9 cellular contexts compared by ENCODE assay signal in the genomic region with DNA sequence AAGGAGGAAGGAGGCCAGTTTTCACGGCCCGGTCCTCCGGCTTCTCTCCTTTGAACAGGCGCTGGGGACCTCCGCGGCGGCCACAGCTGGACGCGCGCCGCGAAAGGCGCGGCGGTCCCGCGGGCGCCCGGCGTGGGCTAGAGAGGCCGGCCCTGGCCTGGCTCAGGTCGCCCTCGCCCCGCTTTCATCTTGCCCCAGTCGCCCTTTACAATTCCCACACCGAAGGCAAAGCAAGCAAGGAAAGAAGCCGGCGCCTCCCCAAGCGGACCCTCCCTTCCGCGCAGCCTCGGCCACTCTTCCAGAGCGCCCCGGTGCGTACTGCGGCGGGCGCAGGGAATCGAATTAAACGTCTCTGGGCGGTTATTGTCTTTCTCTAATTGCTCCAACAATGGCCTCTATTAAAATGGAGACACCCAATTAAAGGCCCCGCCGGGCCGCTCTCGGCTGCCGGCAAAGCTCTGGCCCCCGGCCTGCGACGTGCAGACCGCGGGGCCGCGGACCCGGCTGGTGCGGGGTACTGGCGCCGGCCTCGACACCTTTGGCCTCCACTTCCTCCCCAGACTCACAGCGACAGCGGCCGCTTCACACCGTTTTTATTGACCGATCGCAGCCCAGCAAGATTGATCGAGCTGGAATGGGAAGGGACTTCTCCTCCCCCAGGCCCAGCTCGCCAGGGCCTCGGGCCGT. TPM values are rescaled to one million over a fixed set of nuclear protein-coding genes. Genes with fewer than 3 reads are reported as not detected.
DNase-seq lines count a peak whose midpoint lies in the region; FAIRE-seq and TF ChIP-seq lines count a peak whose summit lies in the region.
"Had no signal": no experiment of that assay in that cellular context is flagged by ENCODE, and none has a peak within 500 bp of the region (broad histone marks: within the 10 kb centered on the region; RNA-seq: fewer than 3 reads in every experiment).

No MANE protein-coding gene starts in this region.

- H2AFZ ChIP-seq in parathyroid adenoma, result peak overlapping the region; percentile 41

- peaks cover 50% of the 10 kb centered on the region for H3K36me3 Mint-ChIP-seq in Calu3 (ENCODE audit: insufficient read depth, unreplicated experiment)

- H3K27ac ChIP-seq in esophagus squamous epithelium (no peak overlapping the region), parathyroid adenoma (peak overlapping the region; percentile 96)

- TF ChIP-seq CTCF in Calu3 (IDR thresholded peaks at IDR 0.05; ENCODE audit: unreplicated experiment), result no peak
- TF ChIP-seq CTCF in esophagus squamous epithelium (IDR thresholded peaks at IDR 0.05), result no peak
- TF ChIP-seq CTCF in parathyroid adenoma (IDR thresholded peaks at IDR 0.05), result no peak

- peak overlapping the region; percentile 96 for H3K4me2 ChIP-seq in parathyroid adenoma (ENCODE audit: low read length)

- H3K79me2 ChIP-seq in parathyroid adenoma, result peaks cover 11% of the 10 kb centered on the region

- no TSS peak for BruUV-seq in Calu3 (replicated peaks; lab: Mats Ljungman, UMichigan)

- no peak overlapping the region for H3K27ac Mint-ChIP-seq in Calu3 (ENCODE audit: unreplicated experiment)

- TF ChIP-seq POLR2A in esophagus squamous epithelium (IDR thresholded peaks at IDR 0.05), result no peak

- H3K9ac ChIP-seq in NT2/D1 (ENCODE audit: insufficient read length, low read depth) (peak overlapping the region; percentile 61), parathyroid adenoma (peak overlapping the region; percentile 93)

- WGBS in esophagus squamous epithelium, 2 donors, result 1 to 5% methylated on average over 4 to 24 of the region's 68 CpGs

- CTCF ChIA-PET in Calu3 (lab: Charles Lee), result interaction anchor here (0.6 to 0.9 kb wide), 2 partner anchors 363 to 573 kb away, joined by 3 read pairs; no protein-coding TSS in a partner anchor

- intact Hi-C loops in Calu3 (cut with micrococcal nuclease; ENCODE audit: unreplicated experiment) (loop anchor here (5.0 to 10.0 kb wide), 4 partner anchors 178 to 705 kb away; no protein-coding TSS in a partner anchor), esophagus squamous epithelium (cut with DNase I) (no loop called here)

- H3K27me3 Mint-ChIP-seq in Calu3 (ENCODE audit: unreplicated experiment), result peaks cover 56% of the 10 kb centered on the region

- DNase-seq in Calu3, result peak; percentile 36
- DNase-seq in NT2/D1 (ENCODE audit: low read depth, low spot score), result no peak
- no peak for DNase-seq in esophagus squamous epithelium (lab: John Stamatoyannopoulos, UW)
- DNase-seq in NCI-H82 (lab: John Stamatoyannopoulos, UW), result no peak
- DNase-seq in NCI-H510A (lab: John Stamatoyannopoulos, UW), result no peak
- DNase-seq in effector CD8-positive, alpha-beta T cell (lab: John Stamatoyannopoulos, UW), result no peak
- DNase-seq in HTR-8/SVneo (ENCODE audit: insufficient read length, low spot score), result no peak

- H3K36me3 ChIP-seq in NT2/D1 (ENCODE audit: insufficient read depth, insufficient read length, low read length), result no peaks in the 10 kb centered on the region
- no peaks in the 10 kb centered on the region for H3K36me3 ChIP-seq in esophagus squamous epithelium
- no peaks in the 10 kb centered on the region for H3K36me3 ChIP-seq in parathyroid adenoma (ENCODE audit: control insufficient read depth, insufficient read depth, low read length)

- peak overlapping the region; percentile 86 for H3K4me3 Mint-ChIP-seq in Calu3 (ENCODE audit: low read depth, unreplicated experiment)

- FAIRE-seq in HTR-8/SVneo (lab: Jason Lieb, UNC), result no peak
- FAIRE-seq: RCC 7860 had no signal

- H3K27me3 ChIP-seq in NT2/D1 (ENCODE audit: insufficient read depth, insufficient read length) (peaks cover 57% of the 10 kb centered on the region), esophagus squamous epithelium (peaks cover 49 to 100% (median 66%) of the 10 kb centered on the region in 4 donors), parathyroid adenoma (ENCODE audit: control insufficient read depth, insufficient read depth, low read length) (no peaks in the 10 kb centered on the region)

- H3K9me3 ChIP-seq in NT2/D1 (ENCODE audit: insufficient read depth, low read length), result no peaks in the 10 kb centered on the region
- no peaks in the 10 kb centered on the region for H3K9me3 ChIP-seq in esophagus squamous epithelium
- H3K9me3 ChIP-seq in parathyroid adenoma (ENCODE audit: control insufficient read depth, low read length), result no peaks in the 10 kb centered on the region

- H3K4me3 ChIP-seq in NT2/D1 (ENCODE audit: insufficient read length, low read depth), result peak overlapping the region; percentile 39
- H3K4me3 ChIP-seq in esophagus squamous epithelium, result peak overlapping the region; percentile 7 to 64 (median 36)
- peak overlapping the region; percentile 79 for H3K4me3 ChIP-seq in parathyroid adenoma (ENCODE audit: low read depth, low read length)

- H3K4me1 ChIP-seq in NT2/D1 (ENCODE audit: insufficient read depth, insufficient read length), result peaks cover 12% of the 10 kb centered on the region
- H3K4me1 ChIP-seq in esophagus squamous epithelium, result peaks cover 59 to 97% (median 61%) of the 10 kb centered on the region in 3 donors
- peaks cover under 1% of the 10 kb centered on the region for H3K4me1 ChIP-seq in parathyroid adenoma

- no peaks in the 10 kb centered on the region for H3K9me3 Mint-ChIP-seq in Calu3 (ENCODE audit: low read depth, unreplicated experiment)

- peaks cover 26% of the 10 kb centered on the region for H3K4me1 Mint-ChIP-seq in Calu3 (ENCODE audit: low read depth, unreplicated experiment)

RNA-seq across cellular contexts. Expression of a gene that starts 4.5 kb away (rescaled TPM):
- total RNA-seq in Calu3 (2022) (5.0 and 8.2 TPM in 2 replicates), esophagus squamous epithelium (1 to 10 TPM in 1 of 4 donors, under 1 TPM in 2, not detected in 1; 0.35 to 1.3 (median 0.40) TPM)
